In the genomic region with DNA sequence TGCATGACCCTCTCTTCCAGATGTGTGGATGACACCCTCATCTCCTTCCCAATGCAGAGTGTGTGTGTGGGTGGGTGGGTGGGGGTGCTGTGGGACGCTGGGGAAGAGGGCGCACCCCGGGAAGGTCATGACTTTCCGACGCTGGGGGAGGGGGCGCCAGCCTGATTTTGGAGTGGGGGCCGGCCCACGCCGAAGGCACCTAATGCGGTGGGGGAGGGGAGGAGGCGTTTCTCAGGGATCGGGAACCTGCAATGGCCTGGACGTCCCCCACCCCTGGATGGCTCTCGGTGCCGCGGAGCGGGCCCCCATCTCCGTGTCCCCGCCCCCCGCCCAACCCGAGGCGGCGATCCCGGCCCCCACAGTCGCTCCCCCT, we compare ENCODE assay signal across 9 cellular contexts. TPM values are rescaled to one million over a fixed set of nuclear protein-coding genes. Genes with fewer than 3 reads are reported as not detected.
DNase-seq lines count a peak whose midpoint lies in the region; ATAC-seq and TF ChIP-seq lines count a peak whose summit lies in the region.
"Had no signal": no experiment of that assay in that cellular context is flagged by ENCODE, and none has a peak within 500 bp of the region (broad histone marks: within the 10 kb centered on the region; RNA-seq: fewer than 3 reads in every experiment).

No MANE protein-coding gene starts in this region.

- 1 to 4% (median 2%) methylated on average over 16 to 25 of the region's 25 CpGs; no CpG with 5 or more reads in 1 of the 5 donors for WGBS in stomach, 5 donors

- no peak overlapping the region for H3K27ac ChIP-seq in SJCRH30
- H3K27ac ChIP-seq in stomach = no peak overlapping the region
- H3K27ac ChIP-seq: brain microvascular endothelial cell had no signal

- peaks cover 83 to 98% (median 93%) of the 10 kb centered on the region in 3 donors for H3K27me3 Mint-ChIP-seq in CD14-positive monocyte (ENCODE audit: low read depth in 3 of 3)

- in situ Hi-C loops in HAP-1 (cut with MboI; ENCODE audit: low sequenced_read_pairs) = no loop called here

- no peak for TF ChIP-seq EP300 in stomach (IDR thresholded peaks at IDR 0.05)

- intact Hi-C loops in stomach (cut with DNase I; ENCODE audit: low total_unique reads) = no loop called here
- intact Hi-C loops in CD14-positive monocyte (cut with micrococcal nuclease) = no loop called here

- DNase-seq in HAP-1 (ENCODE audit: low spot score in 2 of 2) (peak in 1 of 2 experiments; percentile 37), SJCRH30 (no peak), stomach (no peak), NCI-H2107 treated with DMSO at 0.1 percent for 48 hours (lab: John Stamatoyannopoulos, UW; ENCODE audit: unreplicated experiment) (no peak), CD14-positive monocyte (ENCODE audit: low spot score) (no peak)
- DNase-seq: activated CD8-positive, alpha-beta memory T cell treated with anti-CD3 and anti-CD28 coated beads, Interleukin-2, amount 50 U/mL, for 48 hours; brain microvascular endothelial cell had no signal

- peak overlapping the region in 1 of 2 donors; percentile 81 for H3K4me3 Mint-ChIP-seq in CD14-positive monocyte

- H3K4me1 Mint-ChIP-seq in CD14-positive monocyte = peaks cover 5% of the 10 kb centered on the region

- H3K9me3 ChIP-seq in HAP-1 (no peaks in the 10 kb centered on the region), SJCRH30 (replicated peaks) (no peaks in the 10 kb centered on the region), iPS-18c (ENCODE audit: control insufficient read depth, insufficient read depth, low read length) (no peaks in the 10 kb centered on the region), stomach (no peaks in the 10 kb centered on the region)

- no peak overlapping the region for H3K27ac Mint-ChIP-seq in CD14-positive monocyte

- no peak for TF ChIP-seq POLR2A in stomach (IDR thresholded peaks at IDR 0.05)

- no peak for TF ChIP-seq CTCF in stomach (IDR thresholded peaks at IDR 0.05)
- TF ChIP-seq CTCF in CD14-positive monocyte (IDR thresholded peaks at IDR 0.05) = no peak

- H3K9me3 Mint-ChIP-seq in CD14-positive monocyte = peaks cover 0 to 17% (median 8%) of the 10 kb centered on the region in 7 donors

- H3K36me3 Mint-ChIP-seq in CD14-positive monocyte = peaks cover 0 to 7% of the 10 kb centered on the region in 2 donors

- H3K4me1 ChIP-seq in HAP-1 (no peaks in the 10 kb centered on the region), SJCRH30 (0 out of 2 replicates have a peak, but pooled peaks cover 6% of the 10 kb centered on the region), stomach (peaks cover 12 to 18% (median 16%) of the 10 kb centered on the region in 4 donors)

- H3K36me3 ChIP-seq in HAP-1 (replicated peaks) (no peaks in the 10 kb centered on the region), SJCRH30 (no peaks in the 10 kb centered on the region), stomach (no peaks in the 10 kb centered on the region)
- H3K36me3 ChIP-seq: brain microvascular endothelial cell had no signal

- peaks cover 13% of the 10 kb centered on the region for H3K27me3 ChIP-seq in HAP-1 (ENCODE audit: low read depth)
- H3K27me3 ChIP-seq in SJCRH30 = peaks cover 34% of the 10 kb centered on the region
- peaks cover 0 to 100% (median 64%) of the 10 kb centered on the region in 3 donors for H3K27me3 ChIP-seq in stomach

- H3K4me3 ChIP-seq in HAP-1 (peak overlapping the region; percentile 25), SJCRH30 (peak overlapping the region; percentile 24; the same call in 1 of the 2 replicates), iPS-18c (ENCODE audit: insufficient read depth, low read depth, low read length) (peak overlapping the region; percentile 28), stomach (peak overlapping the region; percentile 36 to 46 (median 40))

- ATAC-seq in GM21723 (IDR thresholded peaks at IDR 0.05; ENCODE audit: unreplicated experiment) = no peak

RNA-seq across cellular contexts. Expression of a gene that starts 33.5 kb away (rescaled TPM):
- 0.02 TPM in 1 of 2 replicates, not detected in the other for total RNA-seq in SJCRH30 (2014; rRNA removed; shearing (Covaris generic))
- 10 to 100 TPM in 2 of 5 donors, 1 to 10 TPM in 1, under 1 TPM in 2; 0.29 to 21.9 (median 1.1) TPM for total RNA-seq in stomach
- 1 to 10 TPM; 1.8 to 2.1 (median 1.9) TPM for polyA plus RNA-seq in stomach
- polyA plus RNA-seq in CD14-positive monocyte = not detected
